In the genomic region with DNA sequence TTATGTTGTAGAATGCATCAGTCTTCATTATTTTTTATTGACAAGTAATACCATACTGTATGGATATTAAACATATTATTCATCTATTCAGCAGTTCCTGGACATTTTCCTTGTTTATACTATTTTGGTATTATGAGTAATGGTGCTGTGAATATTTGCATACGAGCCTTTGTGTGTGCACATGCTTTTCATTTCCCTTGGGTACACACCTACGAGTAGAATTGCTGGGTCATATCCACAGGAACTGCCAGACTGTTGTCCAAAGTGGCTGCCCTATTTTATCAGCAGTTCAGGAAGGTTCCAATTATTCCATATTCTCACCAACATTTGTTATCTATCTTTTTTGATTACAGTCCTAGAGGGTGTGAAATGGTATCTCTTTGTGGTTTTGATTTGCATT, we compare ENCODE assay signal across 17 cellular contexts.
"Had no signal": no experiment of that assay in that cellular context is flagged by ENCODE, and none has a peak within 500 bp of the region (broad histone marks: within the 10 kb centered on the region; RNA-seq: fewer than 3 reads in every experiment).

No MANE protein-coding gene starts in this region.

- H3K4me1 ChIP-seq: right lobe of liver, suprapubic skin had no signal

- H3K27me3 ChIP-seq: dorsolateral prefrontal cortex, esophagus muscularis mucosa, gastrocnemius medialis, right lobe of liver, suprapubic skin, upper lobe of left lung had no signal

- H3K9me3 ChIP-seq: esophagus muscularis mucosa, gastrocnemius medialis, heart right ventricle, psoas muscle, right lobe of liver, suprapubic skin, upper lobe of left lung had no signal

- H3K4me3 ChIP-seq: dorsolateral prefrontal cortex, esophagus muscularis mucosa, gastrocnemius medialis, heart right ventricle, psoas muscle, right lobe of liver, suprapubic skin, upper lobe of left lung had no signal

- H3K27ac ChIP-seq: dorsolateral prefrontal cortex, esophagus muscularis mucosa, gastrocnemius medialis, heart right ventricle, psoas muscle, right lobe of liver, suprapubic skin, upper lobe of left lung had no signal

- DNase-seq: activated CD4-positive, alpha-beta T cell treated with anti-CD3 and anti-CD28 coated beads for 48 hours; activated naive CD4-positive, alpha-beta T cell treated with anti-CD3 and anti-CD28 coated beads for 36 hours; gastrocnemius medialis; heart right ventricle; islet precursor cell; psoas muscle; right lobe of liver; stimulated activated CD4-positive, alpha-beta T cell treated with anti-CD3 and anti-CD28 coated beads, Interleukin-2, amount 100 ng/mL, for 24 hours; stimulated activated naive CD4-positive, alpha-beta T cell treated with Interleukin-2 at 50 U/mL for 16 hours; T-helper 17 cell; upper lobe of left lung had no signal

- H3K36me3 ChIP-seq: esophagus muscularis mucosa, gastrocnemius medialis, heart right ventricle, right lobe of liver, suprapubic skin, upper lobe of left lung had no signal

- ATAC-seq: gastrocnemius medialis; heart right ventricle; left lobe of liver; natural killer cell treated with Interleukin-12 subunit alpha and Interleukin-12 subunit beta and Interleukin-15 and Interleukin-18, amount 100 ng/mL, for 72 hours; psoas muscle; right lobe of liver; T-helper 17 cell; WTC11 had no signal
